1 cellular context compared by ENCODE assay signal in the genomic region with DNA sequence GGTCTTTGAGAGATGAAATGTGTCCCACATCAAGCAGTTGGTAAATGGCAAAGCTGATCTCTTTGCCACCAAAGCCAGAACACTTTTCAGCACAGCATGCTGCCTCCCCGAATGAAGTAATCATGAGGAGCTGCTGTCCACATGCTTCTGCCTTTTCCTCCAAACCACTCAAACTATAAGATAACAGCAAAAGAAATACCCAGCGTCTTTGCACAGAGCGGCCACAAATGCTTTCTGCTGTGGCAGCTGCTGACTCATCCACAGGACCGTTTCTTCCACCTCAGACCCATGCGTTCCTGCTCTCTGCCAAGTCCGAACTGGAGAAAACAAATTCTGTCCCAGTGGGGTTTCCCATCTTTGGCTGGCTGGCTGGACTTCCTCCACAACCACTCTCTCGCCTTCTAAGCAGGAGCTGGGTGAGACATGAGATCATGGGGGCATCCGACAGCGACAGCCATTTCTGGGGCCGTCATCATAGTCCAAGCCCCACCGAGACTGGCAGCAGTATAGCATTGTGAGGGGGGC.
TF ChIP-seq lines count a peak whose summit lies in the region.

No MANE protein-coding gene starts in this region.

TF ChIP-seq in IMR-90, 13 proteins besides CTCF, POLR2A, EP300 and RAD21:
- TF ChIP-seq MAZ (IDR thresholded peaks at IDR 0.05; ENCODE audit: borderline replicate concordance, low read depth, low read length) (no peak), SMC3 (IDR thresholded peaks at IDR 0.05; ENCODE audit: low read depth, low read length) (no peak), RCOR1 (IDR thresholded peaks at IDR 0.05; ENCODE audit: insufficient replicate concordance, low read length) (no peak), RFX5 (IDR thresholded peaks at IDR 0.05; ENCODE audit: low read depth, low read length) (no peak), MXI1 (IDR thresholded peaks at IDR 0.05; ENCODE audit: borderline replicate concordance, low read depth, low read length) (no peak), CEBPB (IDR thresholded peaks at IDR 0.05; ENCODE audit: low read depth, low read length) (no peak), BHLHE40 (IDR thresholded peaks at IDR 0.05; ENCODE audit: low read depth, low read length) (no peak), NFE2L2 (IDR thresholded peaks at IDR 0.05; ENCODE audit: low read depth, low read length) (no peak), CHD1 (IDR thresholded peaks at IDR 0.05; ENCODE audit: low read depth, low read length) (no peak), MAFK (IDR thresholded peaks at IDR 0.05; ENCODE audit: low read depth, low read length) (no peak), FOS (IDR thresholded peaks at IDR 0.05; ENCODE audit: low read depth, low read length) (no peak)
- TF ChIP-seq, protein P1, sequence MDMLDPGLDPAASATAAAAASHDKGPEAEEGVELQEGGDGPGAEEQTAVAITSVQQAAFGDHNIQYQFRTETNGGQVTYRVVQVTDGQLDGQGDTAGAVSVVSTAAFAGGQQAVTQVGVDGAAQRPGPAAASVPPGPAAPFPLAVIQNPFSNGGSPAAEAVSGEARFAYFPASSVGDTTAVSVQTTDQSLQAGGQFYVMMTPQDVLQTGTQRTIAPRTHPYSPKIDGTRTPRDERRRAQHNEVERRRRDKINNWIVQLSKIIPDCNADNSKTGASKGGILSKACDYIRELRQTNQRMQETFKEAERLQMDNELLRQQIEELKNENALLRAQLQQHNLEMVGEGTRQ (IDR thresholded peaks at IDR 0.05; ENCODE audit: low read depth, low read length): no peak
- TF ChIP-seq, protein P2, sequence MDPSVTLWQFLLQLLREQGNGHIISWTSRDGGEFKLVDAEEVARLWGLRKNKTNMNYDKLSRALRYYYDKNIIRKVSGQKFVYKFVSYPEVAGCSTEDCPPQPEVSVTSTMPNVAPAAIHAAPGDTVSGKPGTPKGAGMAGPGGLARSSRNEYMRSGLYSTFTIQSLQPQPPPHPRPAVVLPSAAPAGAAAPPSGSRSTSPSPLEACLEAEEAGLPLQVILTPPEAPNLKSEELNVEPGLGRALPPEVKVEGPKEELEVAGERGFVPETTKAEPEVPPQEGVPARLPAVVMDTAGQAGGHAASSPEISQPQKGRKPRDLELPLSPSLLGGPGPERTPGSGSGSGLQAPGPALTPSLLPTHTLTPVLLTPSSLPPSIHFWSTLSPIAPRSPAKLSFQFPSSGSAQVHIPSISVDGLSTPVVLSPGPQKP (IDR thresholded peaks at IDR 0.05; ENCODE audit: borderline replicate concordance, low read depth, low read length): no peak
